Comparison of ENCODE assay signal across 8 cellular contexts in the genomic region with DNA sequence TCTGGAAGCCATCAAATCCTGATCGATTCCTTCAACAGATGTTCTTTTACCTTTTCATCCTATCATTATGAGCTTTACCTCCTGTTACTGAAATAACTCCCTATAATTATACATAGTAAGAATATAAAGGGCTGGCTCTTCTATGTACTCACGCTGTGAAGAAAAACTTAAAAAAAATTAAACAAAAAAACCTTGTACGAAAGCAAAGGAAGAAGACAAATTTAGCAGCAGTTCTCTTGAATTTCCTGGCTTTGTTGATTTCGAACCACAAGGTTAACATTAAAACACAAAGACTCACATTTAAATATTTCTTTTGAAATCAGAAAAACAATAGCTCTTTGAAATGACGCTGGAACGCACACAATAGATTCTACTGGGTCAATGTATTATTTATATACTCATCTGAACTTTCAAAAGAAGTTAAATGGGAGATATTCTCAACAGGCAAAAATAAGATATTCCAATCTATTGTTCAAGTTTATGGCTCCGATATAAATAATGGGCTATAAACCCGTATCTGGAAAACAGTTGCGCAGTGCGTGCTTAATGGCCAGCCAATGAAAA. TPM values are rescaled to one million over a fixed set of nuclear protein-coding genes. Genes with fewer than 3 reads are reported as not detected.
DNase-seq lines count a peak whose midpoint lies in the region; ATAC-seq, FAIRE-seq and TF ChIP-seq lines count a peak whose summit lies in the region.

No MANE protein-coding gene starts in this region.

- intact Hi-C loops in K562 (cut with micrococcal nuclease) = loop anchor here (2.0 to 10.0 kb wide), 3 partner anchors 19 to 309 kb away; a partner anchor contains a TSS

- no peaks in the 10 kb centered on the region for H4K20me1 ChIP-seq in K562 (replicated peaks; ENCODE audit: control insufficient read depth, insufficient read depth, low read length)

- no peak for TF ChIP-seq POLR2A in K562 (conservative IDR thresholded peaks at IDR 0.05)

- H3K27me3 ChIP-seq in K562 (ENCODE audit: control insufficient read depth in 2 of 2, insufficient read depth in 2 of 2, low read length in 2 of 2) (no peaks in the 10 kb centered on the region), lung (ENCODE audit: control insufficient read depth, insufficient read depth) (no peaks in the 10 kb centered on the region)

- H2AFZ ChIP-seq in K562 (ENCODE audit: low read depth, low read length) = peak overlapping the region; percentile 84

- H3K79me2 ChIP-seq in K562 (ENCODE audit: control insufficient read depth, insufficient read depth, low read length) = peaks cover 55% of the 10 kb centered on the region

- no peak for TF ChIP-seq RAD21 in K562 (CRISPR knock-in tag; conservative IDR thresholded peaks at IDR 0.05 in 1 of 2, IDR thresholded peaks at IDR 0.05 in 1 of 2)

- no peak; the same call in 1 of the 2 replicates for TF ChIP-seq EP300 in K562 (IDR thresholded peaks at IDR 0.05; ENCODE audit: low read length)

- DNase-seq in K562 (ENCODE audit: extremely low read depth in 1 of 4, low spot score in 3 of 4) (no peak), lung (ENCODE audit: low spot score) (no peak), NCI-H345 treated with DMSO at 0.1 percent for 48 hours (lab: John Stamatoyannopoulos, UW; ENCODE audit: unreplicated experiment) (no peak), iPS-NIHi7 (ENCODE audit: extremely low spot score) (no peak)

- BruUV-seq in K562 (replicated peaks; lab: Mats Ljungman, UMichigan) = no TSS peak

- no peak for ATAC-seq in K562
- ATAC-seq in lung (ENCODE audit: insufficient read depth, low FRiP score) = peak; percentile 17
- ATAC-seq in HG03457 (IDR thresholded peaks at IDR 0.05; ENCODE audit: unreplicated experiment) = no peak

- TF ChIP-seq CTCF in HEK293 (tag by site-specific recombination; IDR thresholded peaks at IDR 0.05) = no peak
- TF ChIP-seq CTCF in K562 (IDR thresholded peaks at IDR 0.05 in 2 of 3, conservative IDR thresholded peaks at IDR 0.05 in 1 of 3; ENCODE audit: insufficient read depth in 2 of 3, low read depth in 1 of 3, low read length in 3 of 3) = no peak
- no peak for TF ChIP-seq CTCF in lung (IDR thresholded peaks at IDR 0.05; ENCODE audit: control extremely low read depth, extremely low read depth)

- peak; percentile 85 for FAIRE-seq in A204.1 (lab: Jason Lieb, UNC)
- FAIRE-seq in K562 (lab: Jason Lieb, UNC) = no peak

- no peaks in the 10 kb centered on the region; a peak in 1 of 3 replicates for H3K36me3 ChIP-seq in HEK293 (ENCODE audit: control insufficient read depth in 2 of 2, insufficient read depth in 1 of 2, low read length in 2 of 2)
- no peaks in the 10 kb centered on the region for H3K36me3 ChIP-seq in K562 (ENCODE audit: control insufficient read depth, insufficient read depth, low read length)
- H3K36me3 ChIP-seq in lung (ENCODE audit: control insufficient read depth in 2 of 2, insufficient read depth in 2 of 2, low read length in 2 of 2) = no peaks in the 10 kb centered on the region
- H3K36me3 ChIP-seq in urinary bladder (ENCODE audit: insufficient read depth) = no peaks in the 10 kb centered on the region

- H3K4me2 ChIP-seq in K562 (ENCODE audit: insufficient read depth, low read length) = peak overlapping the region; percentile 97

- H3K9ac ChIP-seq in K562 (ENCODE audit: insufficient read depth in 1 of 2, low read depth in 2 of 2, low read length in 2 of 2) = peak overlapping the region in 1 of 2 experiments; percentile 97

- no peaks in the 10 kb centered on the region for H3K9me3 ChIP-seq in HEK293 (ENCODE audit: control insufficient read depth, insufficient read depth, low read depth, low read length)
- H3K9me3 ChIP-seq in K562 (replicated peaks; ENCODE audit: control insufficient read depth, insufficient read depth, low read depth, low read length) = no peaks in the 10 kb centered on the region
- H3K9me3 ChIP-seq in lung (ENCODE audit: control insufficient read depth in 2 of 2, insufficient read depth in 1 of 2, low read length in 1 of 2) = no peaks in the 10 kb centered on the region

- peak overlapping the region; percentile 79 for H3K4me3 ChIP-seq in HEK293 (ENCODE audit: low read depth, low read length)
- H3K4me3 ChIP-seq in K562 = peak overlapping the region; percentile 65
- H3K4me3 ChIP-seq in lung = peak overlapping the region; percentile 58
- peak overlapping the region; percentile 69 for H3K4me3 ChIP-seq in urinary bladder (ENCODE audit: low read depth, low read length)

- H3K9me1 ChIP-seq in K562 (ENCODE audit: control insufficient read depth, insufficient read depth, low read length) = no peaks in the 10 kb centered on the region

- POLR2A ChIA-PET in HEK293 (lab: Yijun Ruan, JAX) = interaction anchor here (0.6 to 4.4 kb wide), 20 partner anchors 9 to 142 kb away, joined by 3 to 106 read pairs (median 6); a partner anchor contains a TSS
- POLR2A ChIA-PET in K562 (lab: Yijun Ruan, JAX) = interaction anchor here (0.6 to 4.2 kb wide), 19 partner anchors 9 to 142 kb away, joined by 3 to 133 read pairs (median 4); a partner anchor contains a TSS

- CTCF ChIA-PET in HEK293 (lab: Yijun Ruan, JAX) (interaction anchor here (0.6 to 1.2 kb wide), 7 partner anchors 17 to 124 kb away, joined by 3 to 8 read pairs (median 3); no protein-coding TSS in a partner anchor), K562 (lab: Yijun Ruan, JAX; ENCODE audit: low intra/inter-chr PET ratio) (interaction anchor here (0.6 kb wide), 1 partner anchor 10 kb away, joined by 3 read pairs; no protein-coding TSS in a partner anchor)

- in situ Hi-C loops in K562 (cut with MboI) = no loop called here

- WGBS in K562 (ENCODE audit: insufficient coverage, low coverage, missing lambda C conversion rate) = under 1% methylated on average over 10 of the region's 10 CpGs
- WGBS in lung, 2 donors = 1% methylated on average over 10 of the region's 10 CpGs
- WGBS in urinary bladder = 1% methylated on average over 10 of the region's 10 CpGs

- peaks cover 11% of the 10 kb centered on the region for H3K4me1 ChIP-seq in HEK293 (ENCODE audit: control insufficient read depth, insufficient read depth, low read length)
- peaks cover 15 to 54% of the 10 kb centered on the region in 2 experiments for H3K4me1 ChIP-seq in K562 (replicated peaks in 1 of 2; ENCODE audit: control insufficient read depth in 2 of 2, insufficient read depth in 2 of 2, low read length in 2 of 2)
- peaks cover 0 to 8% of the 10 kb centered on the region in 2 donors for H3K4me1 ChIP-seq in lung (ENCODE audit: control insufficient read depth in 2 of 2, insufficient read depth in 2 of 2, low read length in 2 of 2)
- H3K4me1 ChIP-seq in urinary bladder (ENCODE audit: insufficient read depth) = no peaks in the 10 kb centered on the region

- H3K27ac ChIP-seq in HEK293 (ENCODE audit: extremely low read depth, low read depth, low read length) (peak overlapping the region; percentile 98), K562 (ENCODE audit: extremely low read depth, low read depth, low read length) (peak overlapping the region; percentile 98), lung (ENCODE audit: low read depth in 1 of 2, low read length in 1 of 2) (peak overlapping the region in 1 of 2 donors; percentile 90), urinary bladder (ENCODE audit: low read depth) (peak overlapping the region; percentile 99)

TF ChIP-seq in K562, 482 proteins besides CTCF, POLR2A, EP300 and RAD21 (continues in another document):
- TF ChIP-seq ZNF589 (CRISPR knock-in tag; IDR thresholded peaks at IDR 0.05; ENCODE audit: low read depth) = peak; percentile 14; the same call in 1 of the 2 replicates
- TF ChIP-seq NFYB (IDR thresholded peaks at IDR 0.05; ENCODE audit: extremely low read depth, insufficient read length) = peak; percentile 82

RNA-seq across cellular contexts. Expression of a gene that starts 13.6 kb away (rescaled TPM):
- total RNA-seq in K562 (2011; cell fraction: chromatin; rRNA removed; ENCODE audit: low replicate concordance) = 154 and 372 TPM in 2 replicates
- total RNA-seq in K562 (2011; cell fraction: nucleolus; rRNA removed) = 64.2 and 82.1 TPM in 2 replicates
- 125 and 165 TPM in 2 replicates for total RNA-seq in K562 (2011; cell fraction: nucleoplasm; rRNA removed)
- 27.2 and 27.8 TPM in 2 replicates for total RNA-seq in K562 (2014; rRNA removed)
- total RNA-seq in K562 (2014; rRNA removed; fragmentation: Illumina TruSeq; extraction: Trizol) = 29.9 and 36.1 TPM in 2 replicates
- total RNA-seq in K562 (2015; rRNA removed; fragmentation: Illumina TruSeq; extraction: Trizol) = 24.5 and 29.1 TPM in 2 replicates
- 72.1 and 80.2 TPM in 2 replicates for total RNA-seq in K562 (2021)
- 11.9 and 16.4 TPM in 2 replicates for polyA plus RNA-seq in K562 (2011; rRNA removed)
- polyA plus RNA-seq in K562 (2011; cell fraction: cytosol; rRNA removed) = 9.5 and 13.0 TPM in 2 replicates
- 46.3 and 63.2 TPM in 2 replicates for polyA plus RNA-seq in K562 (2011; cell fraction: nucleus; rRNA removed)
- polyA plus RNA-seq in K562 (2012) = 54.0 and 72.6 TPM in 2 replicates
- 87.5 and 87.6 TPM in 2 replicates for polyA plus RNA-seq in K562 (2014; fragmentation: Illumina TruSeq; extraction: Trizol)
- 10 to 100 TPM in 1 of 2 experiments, 1 to 10 TPM in 1; 5.7 to 13.1 TPM for polyA plus RNA-seq in K562 (2014; fragmentation: Nextera tagmentation; extraction: Ambion mirVana)
- polyA plus RNA-seq in K562 (2014; rRNA removed) = 31.9 and 34.6 TPM in 2 replicates
- 52.8 and 75.1 TPM in 2 replicates for polyA minus RNA-seq in K562 (2011; rRNA and poly(A)+ RNA removed)
- polyA minus RNA-seq in K562 (2011; cell fraction: cytosol; rRNA and poly(A)+ RNA removed) = 38.6 and 44.5 TPM in 2 replicates
- 32.0 and 67.9 TPM in 2 replicates for polyA minus RNA-seq in K562 (2011; cell fraction: nucleus; rRNA and poly(A)+ RNA removed)
- 10 to 100 TPM; 50.0 to 82.3 TPM for total RNA-seq in lung
- polyA plus RNA-seq in lung = 10 to 100 TPM; 10.7 to 23.5 TPM
- 47.6 TPM for total RNA-seq in urinary bladder
- 31.8 TPM for polyA plus RNA-seq in urinary bladder

RNA-seq across cellular contexts. Expression of a gene that starts 26.5 kb away (rescaled TPM):
- 2.3 and 3.2 TPM in 2 replicates for total RNA-seq in K562 (2011; cell fraction: chromatin; rRNA removed; ENCODE audit: low replicate concordance)
- total RNA-seq in K562 (2011; cell fraction: nucleolus; rRNA removed) = 2.8 TPM in 2 replicates
- total RNA-seq in K562 (2011; cell fraction: nucleoplasm; rRNA removed) = 4.1 and 4.2 TPM in 2 replicates
- total RNA-seq in K562 (2014; rRNA removed) (40.7 and 76.9 TPM in 2 replicates), K562 (2014; rRNA removed; fragmentation: Illumina TruSeq; extraction: Trizol) (41.3 and 45.7 TPM in 2 replicates), K562 (2015; rRNA removed; fragmentation: Illumina TruSeq; extraction: Trizol) (19.4 and 21.8 TPM in 2 replicates), K562 (2021) (5.1 and 5.9 TPM in 2 replicates), lung (1 to 10 TPM; 1.1 to 4.6 TPM), urinary bladder (2.9 TPM)
- polyA plus RNA-seq in K562 (2011; rRNA removed) (26.3 and 27.6 TPM in 2 replicates), K562 (2014; fragmentation: Illumina TruSeq; extraction: Trizol) (17.6 and 18.9 TPM in 2 replicates), K562 (2014; fragmentation: Nextera tagmentation; extraction: Ambion mirVana) (10 to 100 TPM; 20.4 to 25.8 TPM), K562 (2014; rRNA removed) (13.2 and 27.2 TPM in 2 replicates), lung (1 to 10 TPM; 1.6 to 1.8 TPM), urinary bladder (3.5 TPM)
- polyA plus RNA-seq in K562 (2011; cell fraction: cytosol; rRNA removed) = 3.9 and 8.7 TPM in 2 replicates
- 2.2 and 6.0 TPM in 2 replicates for polyA plus RNA-seq in K562 (2011; cell fraction: nucleus; rRNA removed)
- 9.1 and 25.6 TPM in 2 replicates for polyA plus RNA-seq in K562 (2012)
- 6.5 and 7.8 TPM in 2 replicates for polyA minus RNA-seq in K562 (2011; rRNA and poly(A)+ RNA removed)
- 9.1 and 15.2 TPM in 2 replicates for polyA minus RNA-seq in K562 (2011; cell fraction: cytosol; rRNA and poly(A)+ RNA removed)
- polyA minus RNA-seq in K562 (2011; cell fraction: nucleus; rRNA and poly(A)+ RNA removed) = 0.67 and 3.4 TPM in 2 replicates
